ENCODE assay signal across 1 cellular context in the genomic region with DNA sequence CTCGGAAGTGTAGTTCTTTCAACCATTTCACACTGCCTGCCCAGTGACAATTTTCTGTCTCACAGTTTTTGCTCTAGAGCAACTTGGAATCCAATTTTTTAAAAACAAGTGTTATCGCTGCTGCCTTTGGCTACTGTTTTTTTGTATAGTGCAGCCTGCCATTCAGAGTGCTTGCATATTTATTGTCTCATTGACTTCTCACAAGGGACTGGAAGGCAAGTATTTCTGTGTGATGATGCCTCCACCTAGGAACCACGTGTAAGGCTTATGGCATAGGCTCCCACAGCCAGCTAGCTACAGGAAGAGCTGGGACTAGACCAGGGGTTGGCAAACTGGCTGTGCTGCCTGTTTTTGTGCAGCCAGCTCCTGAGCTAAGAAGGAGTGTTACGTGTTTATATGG.
TF ChIP-seq lines count a peak whose summit lies in the region.

No MANE protein-coding gene starts in this region.

TF ChIP-seq in GM12878, 131 proteins besides CTCF, POLR2A, EP300 and RAD21:
- TF ChIP-seq ZNF384 (IDR thresholded peaks at IDR 0.05; ENCODE audit: borderline replicate concordance, low read depth, low read length) (no peak), NFXL1 (IDR thresholded peaks at IDR 0.05; ENCODE audit: borderline replicate concordance) (no peak), SMAD5 (IDR thresholded peaks at IDR 0.05; ENCODE audit: low read depth) (no peak), BMI1 (IDR thresholded peaks at IDR 0.05; ENCODE audit: borderline replicate concordance) (no peak), NRF1 (conservative IDR thresholded peaks at IDR 0.05; ENCODE audit: low read depth, low read length) (no peak), CHD2 (IDR thresholded peaks at IDR 0.05; ENCODE audit: borderline replicate concordance, low read depth, low read length) (no peak), LARP7 (IDR thresholded peaks at IDR 0.05) (no peak), NR2C2 (IDR thresholded peaks at IDR 0.05; ENCODE audit: borderline replicate concordance, control insufficient read depth, insufficient read length, low read depth) (no peak), MYB (IDR thresholded peaks at IDR 0.05; ENCODE audit: borderline replicate concordance, low read depth, low read length) (no peak)
- TF ChIP-seq, protein P1, sequence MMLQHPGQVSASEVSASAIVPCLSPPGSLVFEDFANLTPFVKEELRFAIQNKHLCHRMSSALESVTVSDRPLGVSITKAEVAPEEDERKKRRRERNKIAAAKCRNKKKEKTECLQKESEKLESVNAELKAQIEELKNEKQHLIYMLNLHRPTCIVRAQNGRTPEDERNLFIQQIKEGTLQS (IDR thresholded peaks at IDR 0.05; ENCODE audit: borderline replicate concordance, extremely low read depth, low read depth, low read length): no peak
- TF ChIP-seq, protein P2, sequence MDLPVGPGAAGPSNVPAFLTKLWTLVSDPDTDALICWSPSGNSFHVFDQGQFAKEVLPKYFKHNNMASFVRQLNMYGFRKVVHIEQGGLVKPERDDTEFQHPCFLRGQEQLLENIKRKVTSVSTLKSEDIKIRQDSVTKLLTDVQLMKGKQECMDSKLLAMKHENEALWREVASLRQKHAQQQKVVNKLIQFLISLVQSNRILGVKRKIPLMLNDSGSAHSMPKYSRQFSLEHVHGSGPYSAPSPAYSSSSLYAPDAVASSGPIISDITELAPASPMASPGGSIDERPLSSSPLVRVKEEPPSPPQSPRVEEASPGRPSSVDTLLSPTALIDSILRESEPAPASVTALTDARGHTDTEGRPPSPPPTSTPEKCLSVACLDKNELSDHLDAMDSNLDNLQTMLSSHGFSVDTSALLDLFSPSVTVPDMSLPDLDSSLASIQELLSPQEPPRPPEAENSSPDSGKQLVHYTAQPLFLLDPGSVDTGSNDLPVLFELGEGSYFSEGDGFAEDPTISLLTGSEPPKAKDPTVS (IDR thresholded peaks at IDR 0.05; ENCODE audit: low read depth, low read length): no peak
- TF ChIP-seq, protein P3, sequence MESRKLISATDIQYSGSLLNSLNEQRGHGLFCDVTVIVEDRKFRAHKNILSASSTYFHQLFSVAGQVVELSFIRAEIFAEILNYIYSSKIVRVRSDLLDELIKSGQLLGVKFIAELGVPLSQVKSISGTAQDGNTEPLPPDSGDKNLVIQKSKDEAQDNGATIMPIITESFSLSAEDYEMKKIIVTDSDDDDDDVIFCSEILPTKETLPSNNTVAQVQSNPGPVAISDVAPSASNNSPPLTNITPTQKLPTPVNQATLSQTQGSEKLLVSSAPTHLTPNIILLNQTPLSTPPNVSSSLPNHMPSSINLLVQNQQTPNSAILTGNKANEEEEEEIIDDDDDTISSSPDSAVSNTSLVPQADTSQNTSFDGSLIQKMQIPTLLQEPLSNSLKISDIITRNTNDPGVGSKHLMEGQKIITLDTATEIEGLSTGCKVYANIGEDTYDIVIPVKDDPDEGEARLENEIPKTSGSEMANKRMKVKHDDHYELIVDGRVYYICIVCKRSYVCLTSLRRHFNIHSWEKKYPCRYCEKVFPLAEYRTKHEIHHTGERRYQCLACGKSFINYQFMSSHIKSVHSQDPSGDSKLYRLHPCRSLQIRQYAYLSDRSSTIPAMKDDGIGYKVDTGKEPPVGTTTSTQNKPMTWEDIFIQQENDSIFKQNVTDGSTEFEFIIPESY (IDR thresholded peaks at IDR 0.05): no peak
